ENCODE assay signal across 8 cellular contexts in genomic region chr10:86970887-86971145, GRCh38. TPM values are rescaled to one million over a fixed set of nuclear protein-coding genes. Genes with fewer than 3 reads are reported as not detected.
A peak's percentile ranks its signal among the peaks of the same experiment; 100 is the strongest.
DNase-seq lines count a peak whose midpoint lies in the region; TF ChIP-seq lines count a peak whose summit lies in the region.

No MANE protein-coding gene starts in this region.

- peak overlapping the region; percentile 82 for H3K27ac ChIP-seq in duodenal mucosa (ENCODE audit: low read depth, low read length)
- peak overlapping the region; percentile 95 for H3K27ac ChIP-seq in muscle layer of colon (ENCODE audit: low read depth, low read length)

- peaks cover 37 to 53% of the 10 kb centered on the region in 2 donors for H3K4me1 ChIP-seq in duodenal mucosa (ENCODE audit: control insufficient read depth in 1 of 2, insufficient read depth in 2 of 2, low read length in 2 of 2)
- peaks cover 52% of the 10 kb centered on the region for H3K4me1 ChIP-seq in muscle layer of colon (ENCODE audit: insufficient read depth, low read length)

- no peaks in the 10 kb centered on the region for H3K9me3 ChIP-seq in duodenal mucosa (ENCODE audit: control insufficient read depth in 1 of 2, low read length in 2 of 2)
- no peaks in the 10 kb centered on the region for H3K9me3 ChIP-seq in muscle layer of colon (ENCODE audit: low read length)

- peak overlapping the region; percentile 72 to 97 (median 88) for H3K4me3 Mint-ChIP-seq in IgD-negative memory B cell

- peaks cover 5 to 19% (median 15%) of the 10 kb centered on the region in 3 donors for H3K4me1 Mint-ChIP-seq in IgD-negative memory B cell

- peak overlapping the region; percentile 47 to 90 (median 90) for H3K27ac Mint-ChIP-seq in IgD-negative memory B cell

- no peaks in the 10 kb centered on the region for H3K9me3 Mint-ChIP-seq in IgD-negative memory B cell

- DNase-seq in AG04449 (ENCODE audit: low read depth, low spot score) (no peak), NCI-H2107 treated with DMSO at 0.1 percent for 48 hours (lab: John Stamatoyannopoulos, UW; ENCODE audit: unreplicated experiment) (no peak), HPDE6-E6E7 (ENCODE audit: extremely low spot score) (no peak), dedifferentiated amniotic fluid mesenchymal stem cell (ENCODE audit: extremely low spot score) (no peak), NOMO-1 treated with DMSO at 0.1 percent for 48 hours (lab: John Stamatoyannopoulos, UW; ENCODE audit: unreplicated experiment) (no peak)

- TF ChIP-seq CTCF in AG04449 (IDR thresholded peaks at IDR 0.05; ENCODE audit: insufficient read depth, low read length, missing control alignments), result no peak

- no peaks in the 10 kb centered on the region for H3K36me3 Mint-ChIP-seq in IgD-negative memory B cell

- CTCF ChIA-PET in AG04449 (lab: Yijun Ruan, JAX), result interaction anchor here (6.7 kb wide), 1 partner anchor 12 kb away, joined by 79 read pairs; the partner anchor contains the start of genes MMRN2 and SNCG

- H3K9ac ChIP-seq in duodenal mucosa (ENCODE audit: low read depth in 1 of 2, low read length in 2 of 2), result peak overlapping the region; percentile 82 to 88
- peak overlapping the region; percentile 87 for H3K9ac ChIP-seq in muscle layer of colon (ENCODE audit: low read length)

- H3K27me3 ChIP-seq in duodenal mucosa (ENCODE audit: control insufficient read depth in 1 of 2, insufficient read depth in 2 of 2, low read length in 2 of 2) (no peaks in the 10 kb centered on the region), muscle layer of colon (ENCODE audit: control insufficient read depth in 1 of 2, insufficient read depth in 2 of 2, low read length in 2 of 2) (no peaks in the 10 kb centered on the region)

- peaks cover 5% of the 10 kb centered on the region for H3K27me3 Mint-ChIP-seq in IgD-negative memory B cell

- H3K4me3 ChIP-seq in AG04449 (ENCODE audit: low read depth, low read length) (peak overlapping the region; percentile 65), duodenal mucosa (ENCODE audit: low read depth in 1 of 2, low read length in 2 of 2) (peak overlapping the region; percentile 67 to 82), muscle layer of colon (ENCODE audit: low read depth in 1 of 2, low read length in 2 of 2) (peak overlapping the region; percentile 84 to 92)

- POLR2A ChIA-PET in AG04449 (lab: Yijun Ruan, JAX), result interaction anchor here (0.8 to 1.3 kb wide), 3 partner anchors 10 to 16 kb away, joined by 3 to 4 read pairs (median 4); no protein-coding TSS in a partner anchor

- H3K36me3 ChIP-seq in duodenal mucosa (ENCODE audit: control insufficient read depth in 1 of 2, insufficient read depth in 2 of 2, low read length in 2 of 2) (no peaks in the 10 kb centered on the region), muscle layer of colon (ENCODE audit: insufficient read depth, low read length) (no peaks in the 10 kb centered on the region)

RNA-seq across cellular contexts. Expression of gene ADIRF, which starts 2.5 kb away (rescaled TPM):
- not detected for polyA plus RNA-seq in IgD-negative memory B cell

RNA-seq across cellular contexts. Expression of gene SNCG, which starts 12.4 kb away (rescaled TPM):
- not detected for polyA plus RNA-seq in IgD-negative memory B cell

RNA-seq across cellular contexts. Expression of gene MMRN2, which starts 13.4 kb away (rescaled TPM):
- not detected for polyA plus RNA-seq in IgD-negative memory B cell

RNA-seq across cellular contexts. Expression of gene FAM25A, which starts 49.3 kb away (rescaled TPM):
- not detected for polyA plus RNA-seq in IgD-negative memory B cell
